Comparison of ENCODE assay signal across 2 cellular contexts in genomic region chr2:46082531-46083485, GRCh38.
TF ChIP-seq lines count a peak whose summit lies in the region.

No MANE protein-coding gene starts in this region.

TF ChIP-seq in IMR-90, 13 proteins besides CTCF, POLR2A, EP300 and RAD21:
- TF ChIP-seq ELK1 (IDR thresholded peaks at IDR 0.05; ENCODE audit: borderline replicate concordance, low read depth, low read length): no peak
- TF ChIP-seq MAFK (IDR thresholded peaks at IDR 0.05; ENCODE audit: low read depth, low read length): no peak
- TF ChIP-seq BHLHE40 (IDR thresholded peaks at IDR 0.05; ENCODE audit: low read depth, low read length): no peak
- TF ChIP-seq MXI1 (IDR thresholded peaks at IDR 0.05; ENCODE audit: borderline replicate concordance, low read depth, low read length): no peak
- TF ChIP-seq SMC3 (IDR thresholded peaks at IDR 0.05; ENCODE audit: low read depth, low read length): no peak
- peak; percentile 71 for TF ChIP-seq CEBPB (IDR thresholded peaks at IDR 0.05; ENCODE audit: low read depth, low read length)
- no peak for TF ChIP-seq FOS (IDR thresholded peaks at IDR 0.05; ENCODE audit: low read depth, low read length)
- no peak for TF ChIP-seq RCOR1 (IDR thresholded peaks at IDR 0.05; ENCODE audit: insufficient replicate concordance, low read length)

TF ChIP-seq in GM23338, 12 proteins besides CTCF, POLR2A, EP300 and RAD21 (continued from another document):
- TF ChIP-seq REST (IDR thresholded peaks at IDR 0.05; ENCODE audit: unreplicated experiment): no peak
- TF ChIP-seq ZNF462 (CRISPR knock-in tag; IDR thresholded peaks at IDR 0.05): no peak
- TF ChIP-seq ZNF114 (CRISPR knock-in tag; IDR thresholded peaks at IDR 0.05): no peak
TF ChIP-seq in GM23338: peak in this region for 0.
